Comparison of ENCODE assay signal across 1 cellular context in the genomic region with DNA sequence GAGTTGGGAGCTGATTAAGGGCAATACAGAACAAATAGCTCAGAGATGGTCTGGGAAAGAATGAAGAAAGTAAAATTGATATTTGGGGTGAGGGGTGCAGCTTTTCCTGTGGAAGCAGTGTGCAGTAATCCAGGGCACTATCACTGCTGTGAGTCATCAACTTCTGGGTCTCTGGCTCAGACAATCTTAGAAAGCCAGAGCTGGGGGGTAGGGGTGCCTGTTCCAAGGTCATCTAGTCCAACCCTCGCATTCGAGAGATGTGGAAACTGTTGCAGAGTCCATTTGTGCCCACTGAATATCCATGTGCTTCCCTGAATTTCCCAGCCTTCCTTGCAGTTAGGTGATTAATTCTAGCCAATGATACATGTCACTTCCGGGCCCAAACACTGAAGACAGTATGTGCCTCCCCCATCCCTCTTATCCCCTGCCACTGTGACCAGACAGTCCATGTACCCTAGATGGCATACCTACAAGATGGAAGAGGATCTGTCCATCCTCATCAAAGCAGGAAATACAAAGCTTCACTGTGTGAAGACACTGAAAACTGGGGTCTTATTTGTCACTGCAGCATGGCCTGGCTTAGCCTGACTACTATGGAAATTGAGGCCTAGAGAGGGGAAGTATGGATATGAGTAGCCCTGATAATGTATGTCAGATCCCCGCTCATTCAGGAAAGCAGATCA.
TF ChIP-seq lines count a peak whose summit lies in the region.

No MANE protein-coding gene starts in this region.

TF ChIP-seq in GM12878, 131 proteins besides CTCF, POLR2A, EP300 and RAD21:
- TF ChIP-seq YBX1 (IDR thresholded peaks at IDR 0.05) (no peak), ZNF217 (IDR thresholded peaks at IDR 0.05) (peak; percentile 64; the same call in 1 of the 2 replicates), CBX5 (IDR thresholded peaks at IDR 0.05; ENCODE audit: low read depth) (0 out of 2 replicates have a peak, but pooled peaks have one; percentile 84)
- TF ChIP-seq, protein P1, sequence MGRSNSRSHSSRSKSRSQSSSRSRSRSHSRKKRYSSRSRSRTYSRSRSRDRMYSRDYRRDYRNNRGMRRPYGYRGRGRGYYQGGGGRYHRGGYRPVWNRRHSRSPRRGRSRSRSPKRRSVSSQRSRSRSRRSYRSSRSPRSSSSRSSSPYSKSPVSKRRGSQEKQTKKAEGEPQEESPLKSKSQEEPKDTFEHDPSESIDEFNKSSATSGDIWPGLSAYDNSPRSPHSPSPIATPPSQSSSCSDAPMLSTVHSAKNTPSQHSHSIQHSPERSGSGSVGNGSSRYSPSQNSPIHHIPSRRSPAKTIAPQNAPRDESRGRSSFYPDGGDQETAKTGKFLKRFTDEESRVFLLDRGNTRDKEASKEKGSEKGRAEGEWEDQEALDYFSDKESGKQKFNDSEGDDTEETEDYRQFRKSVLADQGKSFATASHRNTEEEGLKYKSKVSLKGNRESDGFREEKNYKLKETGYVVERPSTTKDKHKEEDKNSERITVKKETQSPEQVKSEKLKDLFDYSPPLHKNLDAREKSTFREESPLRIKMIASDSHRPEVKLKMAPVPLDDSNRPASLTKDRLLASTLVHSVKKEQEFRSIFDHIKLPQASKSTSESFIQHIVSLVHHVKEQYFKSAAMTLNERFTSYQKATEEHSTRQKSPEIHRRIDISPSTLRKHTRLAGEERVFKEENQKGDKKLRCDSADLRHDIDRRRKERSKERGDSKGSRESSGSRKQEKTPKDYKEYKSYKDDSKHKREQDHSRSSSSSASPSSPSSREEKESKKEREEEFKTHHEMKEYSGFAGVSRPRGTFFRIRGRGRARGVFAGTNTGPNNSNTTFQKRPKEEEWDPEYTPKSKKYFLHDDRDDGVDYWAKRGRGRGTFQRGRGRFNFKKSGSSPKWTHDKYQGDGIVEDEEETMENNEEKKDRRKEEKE (IDR thresholded peaks at IDR 0.05), result no peak
